In genomic region chr7:75843470-75844116, GRCh38 we compare ENCODE assay signal across 1 cellular context.
TF ChIP-seq lines count a peak whose summit lies in the region.

No MANE protein-coding gene starts in this region.

TF ChIP-seq in K562, 482 proteins besides CTCF, POLR2A, EP300 and RAD21 (continued from another document and continues in another):
- TF ChIP-seq CLOCK (CRISPR knock-in tag; IDR thresholded peaks at IDR 0.05; ENCODE audit: borderline replicate concordance): no peak
- no peak for TF ChIP-seq CEBPZ (IDR thresholded peaks at IDR 0.05; ENCODE audit: borderline replicate concordance, low read depth, low read length)
- no peak for TF ChIP-seq IRF1 (CRISPR knock-in tag; IDR thresholded peaks at IDR 0.05; ENCODE audit: borderline replicate concordance)
- no peak for TF ChIP-seq HDAC1 (IDR thresholded peaks at IDR 0.05)
- TF ChIP-seq CBX3 (IDR thresholded peaks at IDR 0.05; ENCODE audit: borderline replicate concordance in 1 of 2, low read length in 2 of 2): no peak
- TF ChIP-seq KDM5B (IDR thresholded peaks at IDR 0.05; ENCODE audit: insufficient replicate concordance, low read depth, low read length): no peak
- 0 out of 2 replicates have a peak, but pooled peaks have one; percentile 62 for TF ChIP-seq KLF13 (tag; IDR thresholded peaks at IDR 0.05; ENCODE audit: borderline replicate concordance, low read depth)
- 0 out of 2 replicates have a peak, but pooled peaks have one; percentile 36 for TF ChIP-seq THRB (CRISPR knock-in tag; conservative IDR thresholded peaks at IDR 0.05)
- no peak for TF ChIP-seq SAFB2 (IDR thresholded peaks at IDR 0.05; ENCODE audit: borderline replicate concordance, low read depth, low read length, severe bottlenecking)
- TF ChIP-seq TAL1 (IDR thresholded peaks at IDR 0.05): no peak
- TF ChIP-seq ETS1 (conservative IDR thresholded peaks at IDR 0.05; ENCODE audit: control insufficient read depth, low read depth, low read length): no peak
- TF ChIP-seq ASH1L (IDR thresholded peaks at IDR 0.05; ENCODE audit: borderline replicate concordance, low read depth, partially characterized antibody): no peak
- TF ChIP-seq EHMT2 (IDR thresholded peaks at IDR 0.05): no peak
- TF ChIP-seq PTTG1 (tag; IDR thresholded peaks at IDR 0.05; ENCODE audit: low read depth): peak; percentile 97
- no peak for TF ChIP-seq PREB (CRISPR knock-in tag; IDR thresholded peaks at IDR 0.05)
- peak; percentile 89 for TF ChIP-seq ZNF766 (CRISPR knock-in tag; conservative IDR thresholded peaks at IDR 0.05)
- TF ChIP-seq CEBPB (tag; IDR thresholded peaks at IDR 0.05): peak; percentile 52
- no peak for TF ChIP-seq POLR2G (IDR thresholded peaks at IDR 0.05; ENCODE audit: low read depth, low read length)
- TF ChIP-seq ELF1 (tag; IDR thresholded peaks at IDR 0.05): no peak
- no peak for TF ChIP-seq TSC22D4 (tag; IDR thresholded peaks at IDR 0.05)
- TF ChIP-seq TBP (optimal IDR thresholded peaks at IDR 0.05; ENCODE audit: low read depth, low read length): no peak
- TF ChIP-seq KLF10 (CRISPR knock-in tag; IDR thresholded peaks at IDR 0.05): 0 out of 2 replicates have a peak, but pooled peaks have one; percentile 38
- TF ChIP-seq EGR1 (conservative IDR thresholded peaks at IDR 0.05): no peak
- TF ChIP-seq MEF2A (IDR thresholded peaks at IDR 0.05; ENCODE audit: control insufficient read depth, low read depth, low read length): no peak
- peak; percentile 98 for TF ChIP-seq PYGO2 (tag; IDR thresholded peaks at IDR 0.05)
- TF ChIP-seq NR3C1 (CRISPR knock-in tag; IDR thresholded peaks at IDR 0.05): no peak
- TF ChIP-seq RBFOX2 (IDR thresholded peaks at IDR 0.05; ENCODE audit: low read depth, low read length): 0 out of 2 replicates have a peak, but pooled peaks have one; percentile 22
- peak; percentile 98 for TF ChIP-seq GTF2A2 (tag; IDR thresholded peaks at IDR 0.05)
- TF ChIP-seq KAT7 (CRISPR knock-in tag; IDR thresholded peaks at IDR 0.05; ENCODE audit: borderline replicate concordance): no peak
- no peak for TF ChIP-seq MCM7 (IDR thresholded peaks at IDR 0.05)
- TF ChIP-seq SRSF1 (IDR thresholded peaks at IDR 0.05; ENCODE audit: low read depth, low read length): no peak
- no peak for TF ChIP-seq CAMTA2 (CRISPR knock-in tag; conservative IDR thresholded peaks at IDR 0.05)
- no peak for TF ChIP-seq ZNF280A (IDR thresholded peaks at IDR 0.05; ENCODE audit: low read depth, partially characterized antibody)
- no peak for TF ChIP-seq HNRNPH1 (optimal IDR thresholded peaks at IDR 0.05; ENCODE audit: low read depth, low read length)
- no peak for TF ChIP-seq E2F8 (IDR thresholded peaks at IDR 0.05; ENCODE audit: low read depth, partially characterized antibody)
- 0 out of 2 replicates have a peak, but pooled peaks have one; percentile 76 for TF ChIP-seq MTF1 (CRISPR knock-in tag; IDR thresholded peaks at IDR 0.05; ENCODE audit: borderline replicate concordance)
- no peak for TF ChIP-seq ZNF280B (CRISPR knock-in tag; IDR thresholded peaks at IDR 0.05)
- no peak for TF ChIP-seq ZFPM2 (CRISPR knock-in tag; IDR thresholded peaks at IDR 0.05)
- TF ChIP-seq CBFA2T2 (conservative IDR thresholded peaks at IDR 0.05): no peak
- no peak for TF ChIP-seq TARDBP (IDR thresholded peaks at IDR 0.05)
- TF ChIP-seq CBX1 (IDR thresholded peaks at IDR 0.05; ENCODE audit: low read depth): no peak
- TF ChIP-seq CSDE1 (IDR thresholded peaks at IDR 0.05): no peak
- TF ChIP-seq ZNF23 (CRISPR knock-in tag; IDR thresholded peaks at IDR 0.05): no peak
- TF ChIP-seq SMAD3 (CRISPR knock-in tag; conservative IDR thresholded peaks at IDR 0.05): peak; percentile 95
- no peak for TF ChIP-seq ZHX1 (conservative IDR thresholded peaks at IDR 0.05; ENCODE audit: low read length)
- TF ChIP-seq NELFE (IDR thresholded peaks at IDR 0.05; ENCODE audit: insufficient read depth, insufficient read length): no peak
- TF ChIP-seq TRIM28 (IDR thresholded peaks at IDR 0.05): no peak
